ENCODE assay signal across 30 cellular contexts in the genomic region with DNA sequence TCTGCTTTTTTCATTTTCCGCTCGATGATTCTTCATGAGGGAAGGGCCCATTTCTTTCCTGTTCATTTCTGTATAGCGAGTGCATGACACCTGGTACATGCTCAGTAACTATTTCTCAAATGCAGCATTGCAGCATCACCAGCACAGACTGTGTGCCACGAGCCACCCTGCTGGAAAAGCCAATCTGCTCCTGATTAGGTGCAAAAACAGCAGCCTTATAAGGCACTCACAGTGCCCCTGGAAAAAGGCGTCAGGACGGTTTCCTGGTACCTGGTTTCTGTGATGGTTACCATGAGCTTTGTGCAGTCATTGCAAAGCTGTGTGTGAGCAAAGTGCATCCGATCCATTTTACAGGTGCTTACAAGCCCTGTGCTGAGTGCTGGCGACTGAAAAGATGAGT. TPM values are rescaled to one million over a fixed set of nuclear protein-coding genes. Genes with fewer than 3 reads are reported as not detected.
"Had no signal": no experiment of that assay in that cellular context is flagged by ENCODE, and none has a peak within 500 bp of the region (broad histone marks: within the 10 kb centered on the region; RNA-seq: fewer than 3 reads in every experiment).

No MANE protein-coding gene starts in this region.

- H3K4me3 Mint-ChIP-seq: memory B cell; naive B cell; natural killer cell; stimulated activated effector memory CD8-positive, alpha-beta T cell treated with anti-CD3 and anti-CD28 coated beads, Interleukin-12 subunit alpha, Interleukin-12 subunit beta, amount 100 ng/mL, for 72 hours; stimulated activated naive CD8-positive, alpha-beta T cell treated with anti-CD3 and anti-CD28 coated beads, Interleukin-15, Interleukin-2, amounts not matched to agents 100 ng/mL and 50 ng/mL, for 24 hours had no signal

- H3K4me3 ChIP-seq: heart right ventricle, hepatocyte, left ventricle myocardium inferior, lung, pancreas, prostate gland, skin epidermis, suprapubic skin, thoracic aorta, tibial artery, upper lobe of right lung had no signal

- ATAC-seq: heart right ventricle; natural killer cell; pancreas; right cardiac atrium; sciatic nerve; stimulated activated effector memory CD8-positive, alpha-beta T cell treated with anti-CD3 and anti-CD28 coated beads, Interleukin-12 subunit alpha, Interleukin-12 subunit beta, amount 100 ng/mL, for 72 hours; upper lobe of right lung had no signal

- H3K27me3 ChIP-seq: pancreas, tibial artery, upper lobe of right lung had no signal

- H3K9me3 ChIP-seq: heart right ventricle, left ventricle myocardium inferior, neutrophil, pancreas, prostate gland, suprapubic skin, thoracic aorta, tibial artery, upper lobe of right lung had no signal

- H3K27ac ChIP-seq: heart right ventricle, hepatocyte, left ventricle myocardium inferior, neutrophil, pancreas, prostate gland, skin epidermis, suprapubic skin, thoracic aorta, tibial artery, upper lobe of right lung had no signal

- H3K4me1 ChIP-seq: left ventricle myocardium inferior, pancreas, prostate gland, suprapubic skin, tibial artery, upper lobe of right lung had no signal

- FAIRE-seq: pancreas, urothelium cell line had no signal

- DNase-seq: heart right ventricle; islet precursor cell; left ventricle myocardium inferior; naive B cell; natural killer cell; pancreas; posterior cingulate gyrus; retina; right cardiac atrium; stimulated activated CD4-positive, alpha-beta T cell treated with anti-CD3 and anti-CD28 coated beads, Interleukin-12 subunit alpha, Interleukin-12 subunit beta, amount 100 ng/mL, for 4 hours; stimulated activated CD4-positive, alpha-beta T cell treated with anti-CD3 and anti-CD28 coated beads, Interleukin-15, amount 100 ng/mL, for 24 hours; stimulated activated CD4-positive, alpha-beta T cell treated with anti-CD3 and anti-CD28 coated beads, Interleukin-2, amount 100 ng/mL, for 24 hours; stimulated activated CD4-positive, alpha-beta T cell treated with anti-CD3 and anti-CD28 coated beads, Interleukin-4, amount 100 ng/mL, for 24 hours; stimulated activated naive CD4-positive, alpha-beta T cell; tibial artery; trophoblast cell; upper lobe of right lung had no signal

- H3K27ac Mint-ChIP-seq: memory B cell; natural killer cell; stimulated activated effector memory CD8-positive, alpha-beta T cell treated with anti-CD3 and anti-CD28 coated beads, Interleukin-12 subunit alpha, Interleukin-12 subunit beta, amount 100 ng/mL, for 72 hours; stimulated activated naive CD8-positive, alpha-beta T cell treated with anti-CD3 and anti-CD28 coated beads, Interleukin-15, Interleukin-2, amounts not matched to agents 100 ng/mL and 50 ng/mL, for 24 hours had no signal

- H3K4me1 Mint-ChIP-seq: memory B cell; naive B cell; natural killer cell; stimulated activated effector memory CD8-positive, alpha-beta T cell treated with anti-CD3 and anti-CD28 coated beads, Interleukin-12 subunit alpha, Interleukin-12 subunit beta, amount 100 ng/mL, for 72 hours had no signal

- H3K79me2 ChIP-seq: hepatocyte had no signal

- H3K36me3 ChIP-seq: heart right ventricle, left ventricle myocardium inferior, neutrophil, pancreas, prostate gland, suprapubic skin, thoracic aorta, tibial artery, upper lobe of right lung had no signal

- H3K36me3 Mint-ChIP-seq: memory B cell; naive B cell; natural killer cell; stimulated activated effector memory CD8-positive, alpha-beta T cell treated with anti-CD3 and anti-CD28 coated beads, Interleukin-12 subunit alpha, Interleukin-12 subunit beta, amount 100 ng/mL, for 72 hours had no signal

- H2AFZ ChIP-seq: hepatocyte had no signal

- H3K9me3 Mint-ChIP-seq: memory B cell; natural killer cell; stimulated activated effector memory CD8-positive, alpha-beta T cell treated with anti-CD3 and anti-CD28 coated beads, Interleukin-12 subunit alpha, Interleukin-12 subunit beta, amount 100 ng/mL, for 72 hours; stimulated activated naive CD8-positive, alpha-beta T cell treated with anti-CD3 and anti-CD28 coated beads, Interleukin-15, Interleukin-2, amounts not matched to agents 100 ng/mL and 50 ng/mL, for 24 hours had no signal

- H3K4me2 ChIP-seq: hepatocyte had no signal

RNA-seq across cellular contexts. Expression of a gene that starts 15.8 kb away (rescaled TPM):
- total RNA-seq: natural killer cell, sciatic nerve, subcutaneous adipose tissue, suprapubic skin, thoracic aorta, upper lobe of right lung had no signal
- polyA plus RNA-seq: lung had no signal
